In the genomic region with DNA sequence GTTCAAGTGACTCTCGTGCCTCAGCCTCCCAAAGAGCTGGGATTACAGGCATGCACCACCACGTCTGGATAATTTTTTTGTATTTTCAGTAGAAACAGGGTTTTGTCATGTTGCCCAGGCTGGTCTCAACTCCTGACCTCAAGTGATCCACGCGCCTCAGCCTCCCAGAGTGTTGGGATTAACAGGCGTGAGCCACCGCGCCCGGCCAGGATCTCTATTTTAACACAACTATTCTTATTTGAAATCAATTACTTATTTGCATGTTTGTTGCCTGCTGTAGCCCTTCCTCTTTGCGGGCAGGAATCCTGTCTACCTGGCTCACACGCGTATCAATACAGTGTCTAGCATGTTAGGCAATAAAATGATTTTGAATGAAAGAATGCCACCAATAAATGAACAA, we compare ENCODE assay signal across 10 cellular contexts. TPM values are rescaled to one million over a fixed set of nuclear protein-coding genes. Genes with fewer than 3 reads are reported as not detected.
DNase-seq lines count a peak whose midpoint lies in the region; ATAC-seq, FAIRE-seq and TF ChIP-seq lines count a peak whose summit lies in the region.
"Had no signal": no experiment of that assay in that cellular context is flagged by ENCODE, and none has a peak within 500 bp of the region (broad histone marks: within the 10 kb centered on the region; RNA-seq: fewer than 3 reads in every experiment).

No MANE protein-coding gene starts in this region.

- H3K79me2 ChIP-seq in HepG2 (ENCODE audit: insufficient read depth, low read length), result peaks cover 25% of the 10 kb centered on the region

- H3K9me3 Mint-ChIP-seq in activated B cell treated with CpG ODN at 0.5 μM for 24 hours, result no peaks in the 10 kb centered on the region
- no peaks in the 10 kb centered on the region for H3K9me3 Mint-ChIP-seq in memory B cell

- no peaks in the 10 kb centered on the region for H4K20me1 ChIP-seq in HepG2 (ENCODE audit: insufficient read depth, low read length)

- TF ChIP-seq EP300 in HepG2 (IDR thresholded peaks at IDR 0.05; ENCODE audit: low read depth in 2 of 2, low read length in 2 of 2) (no peak), HepG2 (CRISPR knock-in tag; IDR thresholded peaks at IDR 0.05; ENCODE audit: borderline replicate concordance) (no peak)

- POLR2A ChIA-PET in HepG2 (lab: Yijun Ruan, JAX) (interaction anchor here (1.4 to 2.6 kb wide), 2 partner anchors 12 to 175 kb away, joined by 5 to 24 read pairs; no protein-coding TSS in a partner anchor), activated B cell treated with CpG ODN at 0.5 μM for 24 hours (lab: Charles Lee) (interaction anchor here (0.8 to 1.5 kb wide), 2 partner anchors 11 to 128 kb away, joined by 3 to 8 read pairs; no protein-coding TSS in a partner anchor)

- TF ChIP-seq CTCF in HepG2 (CRISPR knock-in tag; IDR thresholded peaks at IDR 0.05), result no peak
- TF ChIP-seq CTCF in right lobe of liver (IDR thresholded peaks at IDR 0.05), result no peak
- no peak for TF ChIP-seq CTCF in activated B cell treated with CpG ODN at 0.5 μM for 24 hours (IDR thresholded peaks at IDR 0.05)
- no peak for TF ChIP-seq CTCF in right atrium auricular region (IDR thresholded peaks at IDR 0.05)
- no peak for TF ChIP-seq CTCF in left lung (IDR thresholded peaks at IDR 0.05)

- H3K27ac ChIP-seq in HepG2 (ENCODE audit: extremely low read length, insufficient read depth, low read length) (no peak overlapping the region), right lobe of liver (no peak overlapping the region), right atrium auricular region (no peak overlapping the region), left lung (peak overlapping the region in 1 of 2 donors; percentile 91)
- H3K27ac ChIP-seq: epithelial cell of prostate had no signal

- H3K9me3 ChIP-seq in HepG2 (ENCODE audit: low read length) (no peaks in the 10 kb centered on the region), right lobe of liver (no peaks in the 10 kb centered on the region), right atrium auricular region (no peaks in the 10 kb centered on the region), left lung (no peaks in the 10 kb centered on the region)
- H3K9me3 ChIP-seq: upper lobe of left lung had no signal

- FAIRE-seq in HepG2 (lab: Jason Lieb, UNC) (no peak), frontal cortex (lab: Jason Lieb, UNC) (no peak)

- H3K4me1 Mint-ChIP-seq in activated B cell treated with CpG ODN at 0.5 μM for 24 hours (peaks cover 19% of the 10 kb centered on the region), memory B cell (peaks cover 8% of the 10 kb centered on the region)

- in situ Hi-C loops in HepG2 (cut with HindIII; ENCODE audit: extremely low pct_ligation_motif_present, low pct_unique_long_range_greater_than_20kb), result loop anchor here (5.0 kb wide), 1 partner anchor 183 kb away; no protein-coding TSS in a partner anchor

- H3K36me3 ChIP-seq in HepG2 (replicated peaks in 1 of 2; ENCODE audit: control insufficient read depth in 1 of 2, insufficient read depth in 2 of 2, low read length in 2 of 2), result peaks cover 0 to 3% of the 10 kb centered on the region in 2 experiments; a peak in 1 of 5 replicates
- H3K36me3 ChIP-seq in right lobe of liver, result no peaks in the 10 kb centered on the region
- H3K36me3 ChIP-seq in right atrium auricular region, result no peaks in the 10 kb centered on the region
- peaks cover 0 to 6% of the 10 kb centered on the region in 2 donors for H3K36me3 ChIP-seq in left lung
- H3K36me3 ChIP-seq: upper lobe of left lung had no signal

- peaks cover 4% of the 10 kb centered on the region for H3K36me3 Mint-ChIP-seq in activated B cell treated with CpG ODN at 0.5 μM for 24 hours (ENCODE audit: low read depth)
- H3K36me3 Mint-ChIP-seq in memory B cell, result no peaks in the 10 kb centered on the region

- H3K4me2 ChIP-seq in HepG2 (ENCODE audit: low read depth, low read length), result peak overlapping the region; percentile 77

- H3K27ac Mint-ChIP-seq in activated B cell treated with CpG ODN at 0.5 μM for 24 hours (peak overlapping the region; percentile 83), memory B cell (no peak overlapping the region)

- H3K27me3 ChIP-seq in HepG2 (ENCODE audit: control insufficient read depth in 1 of 2, insufficient read depth in 2 of 2, low read length in 2 of 2), result no peaks in the 10 kb centered on the region; a peak in 2 of 5 replicates
- H3K27me3 ChIP-seq in right lobe of liver, result no peaks in the 10 kb centered on the region
- no peaks in the 10 kb centered on the region for H3K27me3 ChIP-seq in right atrium auricular region
- H3K27me3 ChIP-seq in left lung, result no peaks in the 10 kb centered on the region
- H3K27me3 ChIP-seq: upper lobe of left lung had no signal

- H3K4me1 ChIP-seq in HepG2 (ENCODE audit: insufficient read depth, low read length) (peaks cover 44% of the 10 kb centered on the region), right lobe of liver (peaks cover 0 to 9% (median 0%) of the 10 kb centered on the region in 4 donors), right atrium auricular region (peaks cover 0 to 20% of the 10 kb centered on the region in 2 donors), left lung (peaks cover 12 to 38% of the 10 kb centered on the region in 2 donors)

- TF ChIP-seq RAD21 in HepG2 (CRISPR knock-in tag; IDR thresholded peaks at IDR 0.05), result no peak

- H3K27me3 Mint-ChIP-seq in activated B cell treated with CpG ODN at 0.5 μM for 24 hours (peaks cover 8% of the 10 kb centered on the region), memory B cell (no peaks in the 10 kb centered on the region)

- peak overlapping the region; percentile 44 for H2AFZ ChIP-seq in HepG2 (ENCODE audit: low read length)

- BruUV-seq in HepG2 (replicated peaks; lab: Mats Ljungman, UMichigan), result no TSS peak

- intact Hi-C loops in HepG2 (cut with micrococcal nuclease; ENCODE audit: unreplicated experiment) (loop anchor here (1.0 to 10.0 kb wide), 2 partner anchors 43 to 331 kb away; no protein-coding TSS in a partner anchor), right lobe of liver (cut with DNase I) (loop anchor here in 1 of 2 donors (10.0 kb wide), 1 partner anchor 191 kb away; no protein-coding TSS in a partner anchor), activated B cell treated with CpG ODN at 0.5 μM for 24 hours (cut with micrococcal nuclease) (loop anchor here (1.0 to 2.0 kb wide), 4 partner anchors 190 to 723 kb away; no protein-coding TSS in a partner anchor), left lung (cut with DNase I) (loop anchor here in 1 of 2 donors (10.0 kb wide), 1 partner anchor 191 kb away; no protein-coding TSS in a partner anchor)

- no peak for TF ChIP-seq POLR2A in HepG2 (IDR thresholded peaks at IDR 0.05; ENCODE audit: insufficient read depth in 1 of 2, low read depth in 2 of 2, low read length in 2 of 2)
- TF ChIP-seq POLR2A in right lobe of liver (IDR thresholded peaks at IDR 0.05), result no peak

- ATAC-seq in HepG2, result no peak
- no peak for ATAC-seq in right lobe of liver
- no peak for ATAC-seq in activated B cell treated with CpG ODN at 0.5 μM for 24 hours (ENCODE audit: low read depth)
- ATAC-seq in memory B cell (ENCODE audit: low read depth), result no peak
- no peak for ATAC-seq in left lung

- H3K4me3 ChIP-seq in HepG2 (replicated peaks in 1 of 3; ENCODE audit: insufficient read depth in 1 of 3, low read depth in 2 of 3, low read length in 3 of 3) (peak overlapping the region in 2 of 3 experiments; percentile 41 to 47; a peak in 2 of 6 replicates), right lobe of liver (no peak overlapping the region), right atrium auricular region (no peak overlapping the region), left lung (no peak overlapping the region)

- no peak overlapping the region for H3K9ac ChIP-seq in HepG2 (ENCODE audit: insufficient read depth, low read depth, low read length)

- 52% methylated on average over 11 of the region's 11 CpGs for WGBS in HepG2 (ENCODE audit: low lambda C conversion rate)
- WGBS in right lobe of liver (ENCODE audit: insufficient coverage, low coverage, low lambda C conversion rate, missing lambda C conversion rate), result 81% methylated on average over 11 of the region's 11 CpGs

- H3K4me3 Mint-ChIP-seq in activated B cell treated with CpG ODN at 0.5 μM for 24 hours (no peak overlapping the region), memory B cell (peak overlapping the region; percentile 98)

- no peak for DNase-seq in HepG2 (ENCODE audit: low spot score)
- no peak for DNase-seq in right lobe of liver
- DNase-seq in activated B cell treated with CpG ODN at 0.5 μM for 24 hours, result no peak
- no peak for DNase-seq in memory B cell (ENCODE audit: low spot score in 2 of 2)
- DNase-seq in globus pallidus (ENCODE audit: low spot score), result no peak
- no peak for DNase-seq in frontal cortex (ENCODE audit: low spot score in 2 of 2)
- DNase-seq in right atrium auricular region (ENCODE audit: low spot score), result no peak
- no peak for DNase-seq in left lung

- CTCF ChIA-PET in HepG2 (lab: Yijun Ruan, JAX; ENCODE audit: low intra/inter-chr PET ratio, low total read pairs), result interaction anchor here (1.5 to 2.3 kb wide), 3 partner anchors 43 to 190 kb away, joined by 7 to 11 read pairs (median 8); partner anchors contain the start of gene HEATR3
- CTCF ChIA-PET in activated B cell treated with CpG ODN at 0.5 μM for 24 hours (lab: Charles Lee), result interaction anchor here (0.9 to 4.3 kb wide), 11 partner anchors 9 to 782 kb away, joined by 3 to 76 read pairs (median 6); no protein-coding TSS in a partner anchor

RNA-seq across cellular contexts. Expression of gene CNEP1R1, which starts 0.8 kb away (rescaled TPM):
- total RNA-seq in HepG2 (2016; rRNA removed; fragmentation: Illumina TruSeq; extraction: Trizol), result 22.9 and 23.6 TPM in 2 replicates
- 10.6 and 11.2 TPM in 2 replicates for total RNA-seq in HepG2 (2016; cell fraction: cytosol; rRNA removed; fragmentation: Illumina TruSeq; extraction: Trizol; ENCODE audit: low read depth)
- total RNA-seq in HepG2 (2016; cell fraction: insoluble cytoplasmic fraction; rRNA removed; fragmentation: Illumina TruSeq; extraction: Trizol), result 20.7 and 24.2 TPM in 2 replicates
- total RNA-seq in HepG2 (2016; cell fraction: membrane; rRNA removed; fragmentation: Illumina TruSeq; extraction: Trizol), result 25.2 and 28.8 TPM in 2 replicates
- total RNA-seq in HepG2 (2016; cell fraction: nucleus; rRNA removed; fragmentation: Illumina TruSeq; extraction: Trizol), result 23.6 and 26.4 TPM in 2 replicates
- polyA plus RNA-seq in HepG2 (2011; rRNA removed), result 25.3 and 26.8 TPM in 2 replicates
- polyA plus RNA-seq in HepG2 (2011; cell fraction: cytosol; rRNA removed), result 13.4 and 20.7 TPM in 2 replicates
- 25.5 and 34.1 TPM in 2 replicates for polyA plus RNA-seq in HepG2 (2011; cell fraction: nucleus; rRNA removed)
- 15.1 and 16.1 TPM in 2 replicates for polyA plus RNA-seq in HepG2 (2012)
- polyA plus RNA-seq in HepG2 (2016; cell fraction: cytosol; fragmentation: Illumina TruSeq; extraction: Trizol; ENCODE audit: low read depth), result 5.8 and 6.8 TPM in 2 replicates
- 17.2 and 18.5 TPM in 2 replicates for polyA plus RNA-seq in HepG2 (2016; cell fraction: insoluble cytoplasmic fraction; fragmentation: Illumina TruSeq; extraction: Trizol; ENCODE audit: low read depth)
- 12.5 and 13.8 TPM in 2 replicates for polyA plus RNA-seq in HepG2 (2016; cell fraction: membrane; fragmentation: Illumina TruSeq; extraction: Trizol; ENCODE audit: low read depth)
- 46.2 and 46.7 TPM in 2 replicates for polyA plus RNA-seq in HepG2 (2016; cell fraction: nucleus; fragmentation: Illumina TruSeq; extraction: Trizol; ENCODE audit: insufficient read depth, low read depth)
- polyA minus RNA-seq in HepG2 (2011; rRNA and poly(A)+ RNA removed; ENCODE audit: low replicate concordance), result 9.1 and 15.4 TPM in 2 replicates
- 17.9 and 22.7 TPM in 2 replicates for polyA minus RNA-seq in HepG2 (2011; cell fraction: cytosol; rRNA and poly(A)+ RNA removed)
- 30.4 and 32.3 TPM in 2 replicates for polyA minus RNA-seq in HepG2 (2011; cell fraction: nucleus; rRNA and poly(A)+ RNA removed)
- total RNA-seq in right lobe of liver, result 1 to 10 TPM; 6.0 to 9.6 (median 7.5) TPM
- total RNA-seq in activated B cell treated with CpG ODN at 0.5 μM for 24 hours, result 22.1 and 31.0 TPM in 2 replicates
- total RNA-seq in frontal cortex, result 74.6 TPM
- 10 to 100 TPM; 11.6 to 13.3 TPM for total RNA-seq in right atrium auricular region
- 10 to 100 TPM; 22.2 to 28.7 TPM for total RNA-seq in left lung

RNA-seq across cellular contexts. Expression of gene HEATR3, which starts 41.6 kb away (rescaled TPM):
- total RNA-seq in HepG2 (2016; rRNA removed; fragmentation: Illumina TruSeq; extraction: Trizol) (52.4 and 60.2 TPM in 2 replicates), right lobe of liver (10 to 100 TPM in 5 of 6 experiments, 1 to 10 TPM in 1; 8.7 to 21.1 (median 12.2) TPM), activated B cell treated with CpG ODN at 0.5 μM for 24 hours (16.1 and 17.8 TPM in 2 replicates), frontal cortex (36.7 TPM), right atrium auricular region (10 to 100 TPM in 1 of 2 donors, 1 to 10 TPM in 1; 5.6 to 11.7 TPM), left lung (10 to 100 TPM; 19.0 to 27.1 TPM)
- total RNA-seq in HepG2 (2016; cell fraction: cytosol; rRNA removed; fragmentation: Illumina TruSeq; extraction: Trizol; ENCODE audit: low read depth), result 12.4 and 12.6 TPM in 2 replicates
- 53.9 and 59.2 TPM in 2 replicates for total RNA-seq in HepG2 (2016; cell fraction: insoluble cytoplasmic fraction; rRNA removed; fragmentation: Illumina TruSeq; extraction: Trizol)
- 26.4 and 27.6 TPM in 2 replicates for total RNA-seq in HepG2 (2016; cell fraction: membrane; rRNA removed; fragmentation: Illumina TruSeq; extraction: Trizol)
- total RNA-seq in HepG2 (2016; cell fraction: nucleus; rRNA removed; fragmentation: Illumina TruSeq; extraction: Trizol), result 47.4 and 53.4 TPM in 2 replicates
- 22.4 and 26.8 TPM in 2 replicates for polyA plus RNA-seq in HepG2 (2011; rRNA removed)
- polyA plus RNA-seq in HepG2 (2011; cell fraction: cytosol; rRNA removed), result 15.4 and 17.6 TPM in 2 replicates
- polyA plus RNA-seq in HepG2 (2011; cell fraction: nucleus; rRNA removed), result 77.8 and 81.6 TPM in 2 replicates
- polyA plus RNA-seq in HepG2 (2012), result 17.6 and 19.5 TPM in 2 replicates
- 4.8 and 5.2 TPM in 2 replicates for polyA plus RNA-seq in HepG2 (2016; cell fraction: cytosol; fragmentation: Illumina TruSeq; extraction: Trizol; ENCODE audit: low read depth)
- 34.2 and 38.9 TPM in 2 replicates for polyA plus RNA-seq in HepG2 (2016; cell fraction: insoluble cytoplasmic fraction; fragmentation: Illumina TruSeq; extraction: Trizol; ENCODE audit: low read depth)
- polyA plus RNA-seq in HepG2 (2016; cell fraction: membrane; fragmentation: Illumina TruSeq; extraction: Trizol; ENCODE audit: low read depth), result 11.1 and 12.7 TPM in 2 replicates
- 85.8 and 86.3 TPM in 2 replicates for polyA plus RNA-seq in HepG2 (2016; cell fraction: nucleus; fragmentation: Illumina TruSeq; extraction: Trizol; ENCODE audit: insufficient read depth, low read depth)
- 29.3 and 29.9 TPM in 2 replicates for polyA minus RNA-seq in HepG2 (2011; rRNA and poly(A)+ RNA removed; ENCODE audit: low replicate concordance)
- 12.7 and 13.7 TPM in 2 replicates for polyA minus RNA-seq in HepG2 (2011; cell fraction: cytosol; rRNA and poly(A)+ RNA removed)
- polyA minus RNA-seq in HepG2 (2011; cell fraction: nucleus; rRNA and poly(A)+ RNA removed), result 28.8 and 30.3 TPM in 2 replicates

Comparison
In these comparisons a context has a peak if more than half of its experiments do, and no peak if none do; other contexts are left out.
1. H3K4me3 ChIP-seq: peak in HepG2 (2 of 3); none in right lobe of liver (0 of 3), right atrium auricular region (0 of 2) and left lung (0 of 2).